In genomic region chr16:79127768-79128167, GRCh38 we compare ENCODE assay signal across 31 cellular contexts.
"Had no signal": no experiment of that assay in that cellular context is flagged by ENCODE, and none has a peak within 500 bp of the region (broad histone marks: within the 10 kb centered on the region; RNA-seq: fewer than 3 reads in every experiment).

No MANE protein-coding gene starts in this region.

- H3K4me1 ChIP-seq: ascending aorta, breast epithelium, colonic mucosa, heart right ventricle had no signal

- H3K36me3 ChIP-seq: ascending aorta, breast epithelium, cardiac muscle cell, colonic mucosa, esophagus squamous epithelium, gastroesophageal sphincter, heart right ventricle had no signal

- H3K4me3 ChIP-seq: ascending aorta, breast epithelium, cardiac muscle cell, colonic mucosa, esophagus squamous epithelium, gastroesophageal sphincter, heart right ventricle had no signal

- ATAC-seq: activated naive CD4-positive, alpha-beta T cell treated with anti-CD3 and anti-CD28 coated beads, Interleukin-2, amount 50 U/mL, for 72 hours; activated T-cell treated with anti-CD3 and anti-CD28 coated beads, Interleukin-2, amount 50 U/mL, for 72 hours; gastroesophageal sphincter; heart right ventricle; WTC11 had no signal

- H3K27ac ChIP-seq: ascending aorta, breast epithelium, cardiac muscle cell, colonic mucosa, epithelial cell of prostate, esophagus squamous epithelium, gastroesophageal sphincter, heart right ventricle, VCaP had no signal

- DNase-seq: activated CD4-positive, alpha-beta memory T cell treated with anti-CD3 and anti-CD28 coated beads, Interleukin-2, amount 10 ng/mL, durations not matched to agents 7 days and 5 days; activated CD4-positive, alpha-beta T cell treated with anti-CD3 and anti-CD28 coated beads for 1 hour; activated CD4-positive, alpha-beta T cell treated with anti-CD3 and anti-CD28 coated beads for 4 hours; activated CD4-positive, alpha-beta T cell treated with anti-CD3 and anti-CD28 coated beads, Interleukin-2, amount 10 ng/mL, durations not matched to agents 7 days and 5 days; activated CD4-positive, alpha-beta T cell treated with anti-CD3 and anti-CD28 coated beads, Interleukin-2, amount 50 U/mL, for 4 hours; activated CD8-positive, alpha-beta memory T cell treated with anti-CD3 and anti-CD28 coated beads, Interleukin-2, amount 50 U/mL, for 48 hours; activated gamma-delta T cell; activated naive CD4-positive, alpha-beta T cell; activated naive CD4-positive, alpha-beta T cell treated with anti-CD3 and anti-CD28 coated beads, Interleukin-2, amount 10 ng/mL, durations not matched to agents 7 days and 5 days; activated naive CD8-positive, alpha-beta T cell treated with anti-CD3 and anti-CD28 coated beads, Interleukin-2, amount 10 ng/mL, durations not matched to agents 7 days and 5 days; activated T-cell treated with anti-CD3 and anti-CD28 coated beads for 4 hours; activated T-cell treated with anti-CD3 and anti-CD28 coated beads, Interleukin-2, amount 50 U/mL, for 24 hours; activated T-cell treated with anti-CD3 and anti-CD28 coated beads, Interleukin-2, amount 50 U/mL, for 72 hours; central memory CD4-positive, alpha-beta T cell; cerebellar nuclear complex; colonic mucosa; effector CD8-positive, alpha-beta T cell; esophagus squamous epithelium; foreskin melanocyte; heart right ventricle; T1000 had no signal

- FAIRE-seq: endometrium, endothelial cell of umbilical vein had no signal

- H3K9me3 ChIP-seq: ascending aorta, breast epithelium, colonic mucosa, esophagus squamous epithelium, gastroesophageal sphincter had no signal

- H3K27me3 ChIP-seq: ascending aorta, breast epithelium, cardiac muscle cell, colonic mucosa, esophagus squamous epithelium, gastroesophageal sphincter, heart right ventricle had no signal
